Comparison of ENCODE assay signal across 7 cellular contexts in the genomic region with DNA sequence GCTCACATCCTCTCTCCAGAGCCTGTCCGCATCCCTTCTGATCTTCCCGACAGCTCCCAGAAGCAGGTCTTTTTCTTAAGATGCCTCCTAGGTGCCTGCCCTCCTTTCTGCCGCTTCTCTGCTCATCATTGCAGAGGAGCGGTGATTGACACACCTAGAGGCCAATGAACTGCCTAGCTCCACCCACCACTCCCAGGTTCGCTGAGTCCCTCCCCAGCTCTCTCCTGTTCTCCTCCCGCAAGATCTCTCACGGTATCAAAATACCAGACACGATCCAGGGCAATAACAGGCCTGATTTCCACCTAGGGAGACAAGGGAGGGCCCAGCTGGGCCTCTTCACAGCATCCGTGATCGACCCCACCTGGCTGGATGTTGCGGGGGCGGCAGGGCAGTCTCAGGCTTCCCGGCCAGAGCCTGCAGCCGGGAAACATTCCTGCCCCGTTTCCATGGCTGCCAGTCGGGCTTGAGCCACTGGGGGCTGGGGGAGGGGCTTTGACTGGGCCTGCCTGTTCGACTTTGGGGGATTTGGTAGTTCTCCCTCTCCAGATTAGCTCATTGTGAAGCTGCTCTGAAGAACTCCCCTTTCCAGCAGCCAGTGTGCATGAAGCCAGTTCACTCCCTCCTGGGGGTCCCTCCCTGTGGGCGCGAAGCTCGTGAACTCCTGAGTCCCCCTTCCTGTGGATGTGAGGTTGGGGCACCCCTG.
A peak's percentile ranks its signal among the peaks of the same experiment; 100 is the strongest.
DNase-seq lines count a peak whose midpoint lies in the region; FAIRE-seq and TF ChIP-seq lines count a peak whose summit lies in the region.

No MANE protein-coding gene starts in this region.

- FAIRE-seq in islet of Langerhans (lab: Jason Lieb, UNC), result peak; percentile 87

- no peak for TF ChIP-seq CTCF in GM20000 (IDR thresholded peaks at IDR 0.05; ENCODE audit: extremely low read depth, missing control alignments)

- DNase-seq in GM20000 (ENCODE audit: low spot score), result peak; percentile 56
- peak; percentile 94 for DNase-seq in NCI-H1436 treated with DMSO at 0.1 percent for 48 hours (lab: John Stamatoyannopoulos, UW)
- DNase-seq in activated CD4-positive, CD25-positive, alpha-beta regulatory T cell treated with anti-CD3 and anti-CD28 coated beads, Interleukin-2, amount 50 U/mL, for 72 hours, result peak; percentile 73
- DNase-seq in cerebellar cortex (ENCODE audit: low spot score), result peak; percentile 99
- peak in 3 of 4 experiments; percentile 50 to 70 (median 53) for DNase-seq in stimulated activated CD4-positive, alpha-beta T cell treated with anti-CD3 and anti-CD28 coated beads, Interleukin-1b, Interleukin-23, amount 100 ng/mL, for 24 hours (ENCODE audit: low read depth in 4 of 4, low spot score in 1 of 4)
- DNase-seq in OCI-M2 (lab: John Stamatoyannopoulos, UW; ENCODE audit: unreplicated experiment), result no peak
